ENCODE assay signal across 8 cellular contexts in the genomic region with DNA sequence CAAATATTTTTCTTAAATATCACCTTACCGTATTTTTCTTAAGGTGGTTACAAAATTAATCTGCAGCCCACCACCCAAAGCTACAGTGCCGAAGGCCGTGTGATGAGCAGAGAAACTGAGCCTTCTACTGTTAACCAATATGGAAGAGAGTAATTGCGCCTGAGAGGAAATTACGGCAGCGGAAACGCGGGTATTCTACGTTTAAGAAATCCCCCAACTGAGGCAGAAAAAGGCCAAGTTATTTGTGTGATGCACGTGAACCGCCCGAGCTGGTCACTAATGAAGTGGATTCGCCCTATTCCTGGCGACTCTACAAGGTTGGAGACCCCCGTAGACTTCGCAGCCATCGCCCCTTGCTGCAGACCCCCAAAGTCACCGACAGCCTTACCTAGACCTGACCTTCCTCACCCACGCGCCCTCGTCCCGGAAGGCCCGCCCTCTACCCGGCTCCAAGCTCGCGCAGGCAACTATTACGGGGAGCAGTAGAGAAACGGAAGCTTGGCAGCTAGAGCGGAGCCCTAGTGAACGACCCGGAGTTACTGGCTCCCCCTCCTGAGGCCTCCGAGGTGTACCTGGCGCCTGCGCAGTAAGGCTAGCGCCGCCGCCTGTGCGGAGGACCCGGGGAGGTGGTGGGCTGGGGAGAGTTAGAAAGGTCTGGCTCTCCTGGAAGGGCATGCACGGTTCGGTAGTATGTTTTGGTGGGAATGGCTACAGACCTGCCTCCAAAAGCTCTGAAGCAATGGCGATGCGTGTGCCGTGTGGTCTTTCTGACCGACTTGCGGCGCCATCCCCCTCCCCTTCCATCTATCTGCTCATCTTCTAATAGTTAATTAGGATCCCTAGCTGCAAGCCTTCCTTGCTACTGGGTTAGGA. TPM values are rescaled to one million over a fixed set of nuclear protein-coding genes. Genes with fewer than 3 reads are reported as not detected.
DNase-seq lines count a peak whose midpoint lies in the region; ATAC-seq and TF ChIP-seq lines count a peak whose summit lies in the region.

TSS of gene MRPS33 (minus strand) at position 430 of the 873 bp plus-strand sequence. CDS start 4,319 bp downstream, outside the sequence.

- H3K36me3 ChIP-seq in CD4-positive, CD25-positive, alpha-beta regulatory T cell (ENCODE audit: control insufficient read depth, insufficient read depth, low read length), result peaks cover 7% of the 10 kb centered on the region
- H3K36me3 ChIP-seq in left lung, result peaks cover 0 to 6% of the 10 kb centered on the region in 2 donors

- DNase-seq in CD4-positive, CD25-positive, alpha-beta regulatory T cell, result peak; percentile 90 to 98 (median 96)
- DNase-seq in NCI-H748 treated with DMSO at 0.1 percent for 48 hours (lab: John Stamatoyannopoulos, UW), result peak; percentile 98
- peak; percentile 85 to 95 for DNase-seq in activated CD4-positive, alpha-beta T cell treated with anti-CD3 and anti-CD28 coated beads, Interleukin-2, amount 50 U/mL, for 24 hours (ENCODE audit: low read depth in 1 of 2, low spot score in 1 of 2)
- peak; percentile 96 for DNase-seq in left lung
- peak; percentile 87 to 90 for DNase-seq in stimulated activated CD4-positive, alpha-beta T cell treated with anti-CD3 and anti-CD28 coated beads, Interleukin-2, amount 100 ng/mL, for 48 hours

- peak within 1 kb of the TSS; percentile 98 for H3K27ac ChIP-seq in CD4-positive, CD25-positive, alpha-beta regulatory T cell (ENCODE audit: insufficient read depth, low read length, poor library complexity, severe bottlenecking)
- H3K27ac ChIP-seq in left lung, result peak within 1 kb of the TSS; percentile 84 to 89

- intact Hi-C loops in dendritic cell treated with granulocyte-macrophage colony-stimulating factor and Interleukin-4, amounts not matched to agents 40 ng/mL and 50 ng/mL, for 4 days (cut with micrococcal nuclease), result loop anchor here (1.0 to 10.0 kb wide), 2 partner anchors 89 to 320 kb away; partner anchors contain the start of gene NDUFB2
- intact Hi-C loops in left lung (cut with DNase I), result no loop called here

- peaks cover 3 to 6% of the 10 kb centered on the region in 2 experiments for H3K9me3 ChIP-seq in CD4-positive, CD25-positive, alpha-beta regulatory T cell (ENCODE audit: control insufficient read depth in 2 of 2, low read length in 2 of 2)
- peaks cover 0 to 5% of the 10 kb centered on the region in 2 donors for H3K9me3 ChIP-seq in left lung

- peaks cover 4 to 44% (median 31%) of the 10 kb centered on the region in 4 donors for H3K4me1 Mint-ChIP-seq in CD4-positive, CD25-positive, alpha-beta regulatory T cell
- H3K4me1 Mint-ChIP-seq in dendritic cell treated with granulocyte-macrophage colony-stimulating factor and Interleukin-4, amounts not matched to agents 40 ng/mL and 50 ng/mL, for 4 days (ENCODE audit: low read depth), result peaks cover 16% of the 10 kb centered on the region

- H3K27me3 ChIP-seq in CD4-positive, CD25-positive, alpha-beta regulatory T cell (ENCODE audit: control insufficient read depth, insufficient read depth, low read length), result peaks cover 19% of the 10 kb centered on the region
- peaks cover 0 to 32% of the 10 kb centered on the region in 2 donors for H3K27me3 ChIP-seq in left lung

- TF ChIP-seq CTCF in left lung (IDR thresholded peaks at IDR 0.05), result no peak

- peak within 1 kb of the TSS; percentile 100 for H3K27ac Mint-ChIP-seq in CD4-positive, CD25-positive, alpha-beta regulatory T cell
- peak within 1 kb of the TSS; percentile 90 for H3K27ac Mint-ChIP-seq in dendritic cell treated with granulocyte-macrophage colony-stimulating factor and Interleukin-4, amounts not matched to agents 40 ng/mL and 50 ng/mL, for 4 days

- H3K4me1 ChIP-seq in CD4-positive, CD25-positive, alpha-beta regulatory T cell (ENCODE audit: control insufficient read depth, insufficient read depth, low read length, poor library complexity, severe bottlenecking), result peaks cover 18% of the 10 kb centered on the region
- peaks cover 0 to 17% of the 10 kb centered on the region in 2 donors for H3K4me1 ChIP-seq in left lung

- H3K4me3 ChIP-seq in CD4-positive, CD25-positive, alpha-beta regulatory T cell (ENCODE audit: low read depth, low read length), result peak within 1 kb of the TSS; percentile 93
- H3K4me3 ChIP-seq in left lung, result peak within 1 kb of the TSS; percentile 57 to 63

- ATAC-seq in CD4-positive, CD25-positive, alpha-beta regulatory T cell (ENCODE audit: low read depth in 2 of 2), result peak; percentile 99
- ATAC-seq in GM19395 (IDR thresholded peaks at IDR 0.05; ENCODE audit: unreplicated experiment) (peak; percentile 99), HG03565 (IDR thresholded peaks at IDR 0.05; ENCODE audit: unreplicated experiment) (peak; percentile 98), left lung (peak; percentile 100)

- peaks cover 6% of the 10 kb centered on the region for H3K36me3 Mint-ChIP-seq in CD4-positive, CD25-positive, alpha-beta regulatory T cell
- peaks cover 17% of the 10 kb centered on the region for H3K36me3 Mint-ChIP-seq in dendritic cell treated with granulocyte-macrophage colony-stimulating factor and Interleukin-4, amounts not matched to agents 40 ng/mL and 50 ng/mL, for 4 days (ENCODE audit: low read depth)

- H3K9me3 Mint-ChIP-seq in CD4-positive, CD25-positive, alpha-beta regulatory T cell, result peaks cover 0 to 6% (median 2%) of the 10 kb centered on the region in 7 donors
- peaks cover 9% of the 10 kb centered on the region for H3K9me3 Mint-ChIP-seq in dendritic cell treated with granulocyte-macrophage colony-stimulating factor and Interleukin-4, amounts not matched to agents 40 ng/mL and 50 ng/mL, for 4 days

- peaks cover 23% of the 10 kb centered on the region for H3K27me3 Mint-ChIP-seq in CD4-positive, CD25-positive, alpha-beta regulatory T cell
- peaks cover 22% of the 10 kb centered on the region for H3K27me3 Mint-ChIP-seq in dendritic cell treated with granulocyte-macrophage colony-stimulating factor and Interleukin-4, amounts not matched to agents 40 ng/mL and 50 ng/mL, for 4 days

- H3K4me3 Mint-ChIP-seq in CD4-positive, CD25-positive, alpha-beta regulatory T cell, result peak within 1 kb of the TSS; percentile 87 to 98 (median 96)
- H3K4me3 Mint-ChIP-seq in dendritic cell treated with granulocyte-macrophage colony-stimulating factor and Interleukin-4, amounts not matched to agents 40 ng/mL and 50 ng/mL, for 4 days, result peak within 1 kb of the TSS; percentile 84

RNA-seq across cellular contexts. Expression of gene MRPS33, which starts in this region (rescaled TPM):
- 26.2 TPM for total RNA-seq in CD4-positive, CD25-positive, alpha-beta regulatory T cell
- 10 to 100 TPM; 85.6 to 97.4 (median 96.3) TPM for polyA plus RNA-seq in CD4-positive, CD25-positive, alpha-beta regulatory T cell
- 10 to 100 TPM; 37.7 to 48.0 TPM for total RNA-seq in left lung

Comparison
In these comparisons a context has a peak if more than half of its experiments do, and no peak if none do; other contexts are left out.
1. Peak in every context shown above with its lines: DNase-seq, ATAC-seq, H3K4me3 ChIP-seq and H3K27ac ChIP-seq.